In the genomic region with DNA sequence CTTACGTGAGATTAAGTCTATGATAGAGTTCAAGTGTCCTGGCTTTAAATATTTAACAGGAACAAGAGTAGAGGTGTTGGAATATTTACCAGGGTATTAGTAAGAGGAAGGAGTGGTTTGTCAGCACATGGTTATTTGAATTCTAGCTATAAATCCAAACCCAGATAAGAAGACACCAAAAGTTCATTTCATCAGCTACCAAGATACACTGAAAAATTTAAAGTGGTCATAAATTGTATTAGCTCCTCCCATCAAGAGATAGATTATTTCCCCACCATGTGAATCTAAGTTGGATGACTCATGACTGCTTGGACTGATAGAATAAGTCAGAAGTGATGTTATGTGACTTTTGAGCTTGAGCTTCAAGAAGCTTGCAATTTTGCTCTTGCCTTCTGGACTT, we compare ENCODE assay signal across 17 cellular contexts.
DNase-seq lines count a peak whose midpoint lies in the region; ATAC-seq, FAIRE-seq and TF ChIP-seq lines count a peak whose summit lies in the region.
"Had no signal": no experiment of that assay in that cellular context is flagged by ENCODE, and none has a peak within 500 bp of the region (broad histone marks: within the 10 kb centered on the region; RNA-seq: fewer than 3 reads in every experiment).

No MANE protein-coding gene starts in this region.

- peak overlapping the region; percentile 49 for H3K4me2 ChIP-seq in GM23248 (ENCODE audit: unreplicated experiment)
- H3K4me2 ChIP-seq: BLaER1 had no signal

- no peaks in the 10 kb centered on the region for H3K27me3 ChIP-seq in GM23248 (replicated peaks; ENCODE audit: insufficient read depth)
- H3K27me3 ChIP-seq: BLaER1, gastroesophageal sphincter had no signal

- no peaks in the 10 kb centered on the region for H3K9me3 Mint-ChIP-seq in activated CD4-positive, alpha-beta T cell treated with anti-CD3 and anti-CD28 coated beads, Interleukin-2, amount 10 ng/mL, durations not matched to agents 7 days and 5 days
- H3K9me3 Mint-ChIP-seq: activated naive CD8-positive, alpha-beta T cell treated with anti-CD3 and anti-CD28 coated beads, Interleukin-2, amount 10 ng/mL, durations not matched to agents 7 days and 5 days; stimulated activated naive B cell treated with anti-CD40 and anti-IgM and Interleukin-4, amounts not matched to agents 10 μg/mL and 1 μg/mL and 100 μg/mL, for 72 hours had no signal

- no peaks in the 10 kb centered on the region for H3K36me3 ChIP-seq in GM23248 (ENCODE audit: low read depth)
- H3K36me3 ChIP-seq: BLaER1, gastroesophageal sphincter had no signal

- H3K27ac ChIP-seq in GM23248: peak overlapping the region; percentile 32
- H3K27ac ChIP-seq: BLaER1, gastroesophageal sphincter had no signal

- H3K4me1 ChIP-seq in GM23248 (ENCODE audit: insufficient read depth): peaks cover 49% of the 10 kb centered on the region

- no peak for TF ChIP-seq CTCF in fibroblast of mammary gland (conservative IDR thresholded peaks at IDR 0.05; ENCODE audit: control insufficient read depth, insufficient read depth, low read depth, low read length)
- no peak for TF ChIP-seq CTCF in omental fat pad (IDR thresholded peaks at IDR 0.05)

- H3F3A ChIP-seq in GM23248 (ENCODE audit: insufficient read depth): peaks cover 38% of the 10 kb centered on the region

- peaks cover 3% of the 10 kb centered on the region for H3K36me3 Mint-ChIP-seq in T-helper 17 cell (ENCODE audit: low read depth)
- no peaks in the 10 kb centered on the region for H3K36me3 Mint-ChIP-seq in activated CD4-positive, alpha-beta T cell treated with anti-CD3 and anti-CD28 coated beads, Interleukin-2, amount 10 ng/mL, durations not matched to agents 7 days and 5 days (ENCODE audit: low read depth)
- H3K36me3 Mint-ChIP-seq: activated naive CD8-positive, alpha-beta T cell treated with anti-CD3 and anti-CD28 coated beads, Interleukin-2, amount 10 ng/mL, durations not matched to agents 7 days and 5 days; stimulated activated naive B cell treated with anti-CD40 and anti-IgM and Interleukin-4, amounts not matched to agents 10 μg/mL and 1 μg/mL and 100 μg/mL, for 72 hours had no signal

- H3K9me2 ChIP-seq in GM23248 (ENCODE audit: insufficient read depth): no peaks in the 10 kb centered on the region

- H3K4me1 Mint-ChIP-seq in T-helper 17 cell: peaks cover 13% of the 10 kb centered on the region
- H3K4me1 Mint-ChIP-seq in activated CD4-positive, alpha-beta T cell treated with anti-CD3 and anti-CD28 coated beads, Interleukin-2, amount 10 ng/mL, durations not matched to agents 7 days and 5 days: peaks cover 14% of the 10 kb centered on the region

- H3K4me3 ChIP-seq in GM23248 (no peak overlapping the region), fibroblast of mammary gland (ENCODE audit: control insufficient read depth, low read depth, low read length) (no peak overlapping the region)
- H3K4me3 ChIP-seq: BLaER1, gastroesophageal sphincter had no signal

- POLR2A ChIA-PET in activated CD4-positive, alpha-beta T cell treated with anti-CD3 and anti-CD28 coated beads, Interleukin-2, amount 10 ng/mL, durations not matched to agents 7 days and 5 days (lab: Charles Lee): no interaction called here

- peaks cover 20% of the 10 kb centered on the region for H3K27me3 Mint-ChIP-seq in T-helper 17 cell
- peaks cover 16% of the 10 kb centered on the region for H3K27me3 Mint-ChIP-seq in activated CD4-positive, alpha-beta T cell treated with anti-CD3 and anti-CD28 coated beads, Interleukin-2, amount 10 ng/mL, durations not matched to agents 7 days and 5 days

- no peak for ATAC-seq in T-helper 17 cell
- ATAC-seq in omental fat pad (ENCODE audit: low FRiP score): peak; percentile 74
- no peak for ATAC-seq in HG02938 (IDR thresholded peaks at IDR 0.05; ENCODE audit: unreplicated experiment)
- ATAC-seq in GM18873 (IDR thresholded peaks at IDR 0.05; ENCODE audit: low FRiP score, unreplicated experiment): no peak
- ATAC-seq: gastroesophageal sphincter; right cardiac atrium; stimulated activated naive B cell treated with anti-CD40 and anti-IgM and Interleukin-4, amounts not matched to agents 10 μg/mL and 1 μg/mL and 100 μg/mL, for 72 hours had no signal

- CTCF ChIA-PET in activated CD4-positive, alpha-beta T cell treated with anti-CD3 and anti-CD28 coated beads, Interleukin-2, amount 10 ng/mL, durations not matched to agents 7 days and 5 days (lab: Charles Lee): interaction anchor here (0.7 to 1.2 kb wide), 4 partner anchors 13 to 193 kb away, joined by 3 to 4 read pairs (median 4); no protein-coding TSS in a partner anchor

- 0 out of 2 replicates have a peak overlapping the region, but pooled peaks have one; percentile 22 for H2AFZ ChIP-seq in GM23248

- H3K27ac Mint-ChIP-seq in T-helper 17 cell: peak overlapping the region; percentile 32
- H3K27ac Mint-ChIP-seq in activated CD4-positive, alpha-beta T cell treated with anti-CD3 and anti-CD28 coated beads, Interleukin-2, amount 10 ng/mL, durations not matched to agents 7 days and 5 days: no peak overlapping the region
- H3K27ac Mint-ChIP-seq: activated naive CD8-positive, alpha-beta T cell treated with anti-CD3 and anti-CD28 coated beads, Interleukin-2, amount 10 ng/mL, durations not matched to agents 7 days and 5 days; stimulated activated naive B cell treated with anti-CD40 and anti-IgM and Interleukin-4, amounts not matched to agents 10 μg/mL and 1 μg/mL and 100 μg/mL, for 72 hours had no signal

- WGBS in GM23248 (ENCODE audit: low coverage in 1 of 2, low lambda C conversion rate in 2 of 2, missing lambda C conversion rate in 2 of 2), 2 experiments: 12 to 16% methylated on average over 1 of the region's 1 CpG

- H3K9me3 ChIP-seq in GM23248 (ENCODE audit: low read depth) (no peaks in the 10 kb centered on the region), T-helper 17 cell (ENCODE audit: control insufficient read depth, low read length, poor library complexity, severe bottlenecking) (no peaks in the 10 kb centered on the region)
- H3K9me3 ChIP-seq: BLaER1, gastroesophageal sphincter had no signal

- no peaks in the 10 kb centered on the region for H3K79me2 ChIP-seq in GM23248 (ENCODE audit: insufficient read depth)

- DNase-seq in GM23248 (peak; percentile 89), T-helper 17 cell (no peak), fibroblast of mammary gland (ENCODE audit: low read depth) (peak; percentile 85), omental fat pad (ENCODE audit: low spot score) (no peak), GM12891 (ENCODE audit: insufficient read length, low spot score) (no peak)
- DNase-seq in activated CD4-positive, alpha-beta T cell treated with anti-CD3 and anti-CD28 coated beads, Interleukin-2, amount 10 ng/mL, durations not matched to agents 7 days and 5 days: no peak
- DNase-seq: activated naive CD8-positive, alpha-beta T cell treated with anti-CD3 and anti-CD28 coated beads, Interleukin-2, amount 10 ng/mL, durations not matched to agents 7 days and 5 days; DND-41; NCI-H446 treated with DMSO at 0.1 percent for 48 hours; right cardiac atrium; stimulated activated naive B cell treated with anti-CD40 and anti-IgM and Interleukin-4, amounts not matched to agents 10 μg/mL and 1 μg/mL and 100 μg/mL, for 72 hours; SW 1271 had no signal

- H4K20me1 ChIP-seq in GM23248 (ENCODE audit: insufficient read depth): no peaks in the 10 kb centered on the region
- H4K20me1 ChIP-seq: BLaER1 had no signal

- H3K4me3 Mint-ChIP-seq in T-helper 17 cell: no peak overlapping the region
- no peak overlapping the region for H3K4me3 Mint-ChIP-seq in activated CD4-positive, alpha-beta T cell treated with anti-CD3 and anti-CD28 coated beads, Interleukin-2, amount 10 ng/mL, durations not matched to agents 7 days and 5 days
- H3K4me3 Mint-ChIP-seq: activated naive CD8-positive, alpha-beta T cell treated with anti-CD3 and anti-CD28 coated beads, Interleukin-2, amount 10 ng/mL, durations not matched to agents 7 days and 5 days; stimulated activated naive B cell treated with anti-CD40 and anti-IgM and Interleukin-4, amounts not matched to agents 10 μg/mL and 1 μg/mL and 100 μg/mL, for 72 hours had no signal

- in situ Hi-C loops in GM23248 (cut with MboI): no loop called here

- no peak overlapping the region for H3K9ac ChIP-seq in GM23248
- H3K9ac ChIP-seq: BLaER1 had no signal

- TF ChIP-seq POLR2A in GM12891 (IDR thresholded peaks at IDR 0.05; ENCODE audit: low read depth, low read length): no peak

- FAIRE-seq in GM12891 (lab: Jason Lieb, UNC): no peak
- FAIRE-seq: GM12892 had no signal

TF ChIP-seq in GM12891, 5 proteins besides CTCF, POLR2A, EP300 and RAD21:
- TF ChIP-seq TAF1 (IDR thresholded peaks at IDR 0.05; ENCODE audit: low read depth, low read length): no peak

Comparison
In these comparisons a context has a peak if more than half of its experiments do, and no peak if none do; other contexts are left out.
1. DNase-seq: peak in GM23248 (single experiment) and fibroblast of mammary gland (single experiment); none in T-helper 17 cell (0 of 3), omental fat pad (single experiment), GM12891 (single experiment) and activated CD4-positive, alpha-beta T cell treated with anti-CD3 and anti-CD28 coated beads, Interleukin-2, amount 10 ng/mL, durations not matched to agents 7 days and 5 days (single experiment).